Comparison of ENCODE assay signal across 15 cellular contexts in genomic region chr12:68340404-68341270, GRCh38.
"Had no signal": no experiment of that assay in that cellular context is flagged by ENCODE, and none has a peak within 500 bp of the region (broad histone marks: within the 10 kb centered on the region; RNA-seq: fewer than 3 reads in every experiment).

No MANE protein-coding gene starts in this region.

- H3K4me1 ChIP-seq: ascending aorta, parathyroid adenoma, thyroid gland had no signal

- H3K9ac ChIP-seq: parathyroid adenoma had no signal

- H3K36me3 ChIP-seq: ascending aorta, cardiac muscle cell, thyroid gland, vagina had no signal

- H3K79me2 ChIP-seq: parathyroid adenoma had no signal

- H3K4me3 ChIP-seq: ascending aorta, cardiac muscle cell, coronary artery, thyroid gland, vagina had no signal

- FAIRE-seq: endothelial cell of umbilical vein, small intestine had no signal

- DNase-seq: activated CD4-positive, alpha-beta T cell treated with anti-CD3 and anti-CD28 coated beads, Interleukin-2, amount 50 U/mL, for 4 hours; activated effector memory CD4-positive, alpha-beta T cell treated with Interleukin-2 at 50 U/mL for 16 hours; activated naive CD8-positive, alpha-beta T cell treated with anti-CD3 and anti-CD28 coated beads for 36 hours; activated T-cell treated with anti-CD3 and anti-CD28 coated beads, Interleukin-2, amount 50 U/mL, for 1 hour; effector CD4-positive, alpha-beta T cell; hippocampal formation; naive B cell; small intestine; thyroid gland had no signal

- H3K27ac ChIP-seq: ascending aorta, cardiac muscle cell, coronary artery, parathyroid adenoma, thyroid gland, vagina had no signal

- H3K9me3 ChIP-seq: ascending aorta, thyroid gland, vagina had no signal

- H3K27me3 ChIP-seq: cardiac muscle cell, thyroid gland, vagina had no signal
